In genomic region chr2:196176142-196176738, GRCh38 we compare ENCODE assay signal across 9 cellular contexts. TPM values are rescaled to one million over a fixed set of nuclear protein-coding genes. Genes with fewer than 3 reads are reported as not detected.
DNase-seq lines count a peak whose midpoint lies in the region; ATAC-seq, FAIRE-seq and TF ChIP-seq lines count a peak whose summit lies in the region.
"Had no signal": no experiment of that assay in that cellular context is flagged by ENCODE, and none has a peak within 500 bp of the region (broad histone marks: within the 10 kb centered on the region; RNA-seq: fewer than 3 reads in every experiment).

No MANE protein-coding gene starts in this region.

- peaks cover 70% of the 10 kb centered on the region for H3K4me1 Mint-ChIP-seq in T-helper 1 cell treated with Interleukin-12 subunit alpha and Interleukin-12 subunit beta and Interleukin-4 antibody, amounts not matched to agents 30 μg/mL and 1 μg/mL, for 36 hours (ENCODE audit: low read depth)
- peaks cover 4% of the 10 kb centered on the region for H3K4me1 Mint-ChIP-seq in endodermal cell

- peak overlapping the region in 3 of 5 donors; percentile 38 to 56 (median 46) for H3K27ac ChIP-seq in stomach
- H3K27ac ChIP-seq in endodermal cell (ENCODE audit: low read depth, low read length) = no peak overlapping the region
- H3K27ac ChIP-seq: right lobe of liver had no signal

- no peak for DNase-seq in GM12892 (ENCODE audit: insufficient read length)
- DNase-seq in central memory CD4-positive, alpha-beta T cell = peak; percentile 96
- DNase-seq in stomach = peak; percentile 46
- DNase-seq in NCI-H2081 treated with DMSO at 0.1 percent for 48 hours (lab: John Stamatoyannopoulos, UW) = no peak
- DNase-seq in endodermal cell = no peak
- no peak for DNase-seq in SIG-M5 treated with dmso at 0.1 percent for 504 hours (lab: John Stamatoyannopoulos, UW; ENCODE audit: unreplicated experiment)
- DNase-seq: right lobe of liver had no signal

- no peaks in the 10 kb centered on the region for H3K9me3 Mint-ChIP-seq in T-helper 1 cell treated with Interleukin-12 subunit alpha and Interleukin-12 subunit beta and Interleukin-4 antibody, amounts not matched to agents 30 μg/mL and 1 μg/mL, for 36 hours
- no peaks in the 10 kb centered on the region for H3K9me3 Mint-ChIP-seq in endodermal cell

- TF ChIP-seq CTCF in stomach (IDR thresholded peaks at IDR 0.05) = no peak
- no peak for TF ChIP-seq CTCF in endodermal cell (conservative IDR thresholded peaks at IDR 0.05)

- TF ChIP-seq EP300 in stomach (IDR thresholded peaks at IDR 0.05) = no peak

- 70 to 84% (median 79%) methylated on average over 8 of the region's 8 CpGs for WGBS in stomach, 5 donors
- WGBS in endodermal cell (ENCODE audit: insufficient coverage in 1 of 2, insufficient read length in 1 of 2), 2 experiments = 89 to 97% methylated on average over 5 to 8 of the region's 8 CpGs

- H3K36me3 Mint-ChIP-seq in T-helper 1 cell treated with Interleukin-12 subunit alpha and Interleukin-12 subunit beta and Interleukin-4 antibody, amounts not matched to agents 30 μg/mL and 1 μg/mL, for 36 hours (ENCODE audit: low read depth) = peaks cover 21% of the 10 kb centered on the region
- no peaks in the 10 kb centered on the region for H3K36me3 Mint-ChIP-seq in endodermal cell (ENCODE audit: low read depth)

- H3K27ac Mint-ChIP-seq in T-helper 1 cell treated with Interleukin-12 subunit alpha and Interleukin-12 subunit beta and Interleukin-4 antibody, amounts not matched to agents 30 μg/mL and 1 μg/mL, for 36 hours = peak overlapping the region; percentile 90
- H3K27ac Mint-ChIP-seq in endodermal cell = no peak overlapping the region

- H3K4me3 ChIP-seq in stomach (no peak overlapping the region), endodermal cell (ENCODE audit: low read length) (no peak overlapping the region)
- H3K4me3 ChIP-seq: right lobe of liver had no signal

- H3K9ac ChIP-seq in endodermal cell (ENCODE audit: extremely low read depth, low read length, poor library complexity, severe bottlenecking) = no peak overlapping the region

- no peaks in the 10 kb centered on the region for H3K36me3 ChIP-seq in stomach
- no peaks in the 10 kb centered on the region for H3K36me3 ChIP-seq in endodermal cell (ENCODE audit: control insufficient read depth, insufficient read depth, low read length)
- H3K36me3 ChIP-seq: right lobe of liver had no signal

- H3K9me3 ChIP-seq in stomach (no peaks in the 10 kb centered on the region), endodermal cell (ENCODE audit: control insufficient read depth, low read length) (no peaks in the 10 kb centered on the region)
- H3K9me3 ChIP-seq: right lobe of liver had no signal

- TF ChIP-seq POLR2A in GM12892 (IDR thresholded peaks at IDR 0.05; ENCODE audit: low read depth, low read length) (peak; percentile 12; the same call in 1 of the 2 replicates), stomach (IDR thresholded peaks at IDR 0.05) (no peak)

- H3K4me1 ChIP-seq in stomach (peaks cover 0 to 11% (median 6%) of the 10 kb centered on the region in 4 donors), endodermal cell (ENCODE audit: control insufficient read depth, insufficient read depth, low read length) (no peaks in the 10 kb centered on the region)
- H3K4me1 ChIP-seq: right lobe of liver had no signal

- H3K27me3 ChIP-seq in stomach (no peaks in the 10 kb centered on the region), endodermal cell (ENCODE audit: control insufficient read depth, insufficient read depth, low read length, poor library complexity, severe bottlenecking) (peaks cover 27% of the 10 kb centered on the region)
- H3K27me3 ChIP-seq: right lobe of liver had no signal

- peak; percentile 93 for FAIRE-seq in GM12892 (lab: Jason Lieb, UNC)

- peak; percentile 65 for ATAC-seq in HG02759 (IDR thresholded peaks at IDR 0.05; ENCODE audit: unreplicated experiment)

- peak overlapping the region; percentile 77 for H3K4me3 Mint-ChIP-seq in T-helper 1 cell treated with Interleukin-12 subunit alpha and Interleukin-12 subunit beta and Interleukin-4 antibody, amounts not matched to agents 30 μg/mL and 1 μg/mL, for 36 hours
- no peak overlapping the region for H3K4me3 Mint-ChIP-seq in endodermal cell

- intact Hi-C loops in stomach (cut with DNase I; ENCODE audit: low total_unique reads) = no loop called here

- H3K27me3 Mint-ChIP-seq in T-helper 1 cell treated with Interleukin-12 subunit alpha and Interleukin-12 subunit beta and Interleukin-4 antibody, amounts not matched to agents 30 μg/mL and 1 μg/mL, for 36 hours (ENCODE audit: low read depth) = no peaks in the 10 kb centered on the region
- H3K27me3 Mint-ChIP-seq in endodermal cell (ENCODE audit: insufficient read depth) = peaks cover 30% of the 10 kb centered on the region

RNA-seq across cellular contexts. Expression of gene STK17B, which starts 4.9 kb away (rescaled TPM):
- polyA plus RNA-seq in GM12892 (2012; ENCODE audit: missing spikeins) = 43.1 TPM
- total RNA-seq in stomach (10 to 100 TPM in 4 of 5 donors, 1 to 10 TPM in 1; 9.3 to 76.4 (median 18.7) TPM), endodermal cell (10 to 100 TPM in 1 of 2 donors, 1 to 10 TPM in 1; 6.2 to 10.8 TPM)
- 1 to 10 TPM; 3.4 to 8.6 (median 7.9) TPM for polyA plus RNA-seq in stomach
- polyA plus RNA-seq in endodermal cell (2013, experiment 1 of 2) = 7.8 TPM
- 9.2 TPM for polyA plus RNA-seq in endodermal cell (2013, experiment 2 of 2)

Comparison
In these comparisons a context has a peak if more than half of its experiments do, and no peak if none do; other contexts are left out.
1. DNase-seq: peak in central memory CD4-positive, alpha-beta T cell (single experiment) and stomach (single experiment); none in GM12892 (single experiment), NCI-H2081 treated with DMSO at 0.1 percent for 48 hours (single experiment), endodermal cell (single experiment) and SIG-M5 treated with dmso at 0.1 percent for 504 hours (single experiment).